Comparison of ENCODE assay signal across 27 cellular contexts in genomic region chr5:152625696-152626095, GRCh38.
"Had no signal": no experiment of that assay in that cellular context is flagged by ENCODE, and none has a peak within 500 bp of the region (broad histone marks: within the 10 kb centered on the region; RNA-seq: fewer than 3 reads in every experiment).

No MANE protein-coding gene starts in this region.

- H3K4me1 ChIP-seq: parathyroid adenoma, psoas muscle, right lobe of liver, sigmoid colon, stomach, tibial nerve, upper lobe of left lung, vagina had no signal

- H3K9me3 ChIP-seq: ovary, psoas muscle, right lobe of liver, sigmoid colon, stomach, thoracic aorta, thyroid gland, tibial nerve, upper lobe of left lung, vagina had no signal

- H3K27ac Mint-ChIP-seq: naive thymus-derived CD4-positive, alpha-beta T cell; natural killer cell; nephron; progenitor cell of endocrine pancreas; stimulated activated effector memory CD8-positive, alpha-beta T cell treated with anti-CD3 and anti-CD28 coated beads, Interleukin-12 subunit alpha, Interleukin-12 subunit beta, amount 100 ng/mL, for 72 hours; stimulated activated naive B cell treated with anti-CD40 and anti-IgM and Interleukin-4, amounts not matched to agents 10 μg/mL and 1 μg/mL and 100 μg/mL, for 72 hours; stimulated activated naive CD8-positive, alpha-beta T cell treated with anti-CD3 and anti-CD28 coated beads, Interleukin-15, Interleukin-2, amounts not matched to agents 100 ng/mL and 50 ng/mL, for 24 hours had no signal

- H3K36me3 ChIP-seq: ovary, right lobe of liver, sigmoid colon, stomach, thoracic aorta, thyroid gland, tibial nerve, upper lobe of left lung, vagina had no signal

- H3K79me2 ChIP-seq: parathyroid adenoma had no signal

- H3K27ac ChIP-seq: ovary, parathyroid adenoma, psoas muscle, right lobe of liver, sigmoid colon, stomach, thoracic aorta, thyroid gland, tibial nerve, upper lobe of left lung, vagina had no signal

- H2AFZ ChIP-seq: parathyroid adenoma had no signal

- H3K27me3 Mint-ChIP-seq: progenitor cell of endocrine pancreas; stimulated activated naive B cell treated with anti-CD40 and anti-IgM and Interleukin-4, amounts not matched to agents 10 μg/mL and 1 μg/mL and 100 μg/mL, for 72 hours; stimulated activated naive CD8-positive, alpha-beta T cell treated with anti-CD3 and anti-CD28 coated beads, Interleukin-15, Interleukin-2, amounts not matched to agents 100 ng/mL and 50 ng/mL, for 24 hours had no signal

- H3K4me1 Mint-ChIP-seq: naive thymus-derived CD4-positive, alpha-beta T cell; natural killer cell; stimulated activated effector memory CD8-positive, alpha-beta T cell treated with anti-CD3 and anti-CD28 coated beads, Interleukin-12 subunit alpha, Interleukin-12 subunit beta, amount 100 ng/mL, for 72 hours; stimulated activated naive B cell treated with anti-CD40 and anti-IgM and Interleukin-4, amounts not matched to agents 10 μg/mL and 1 μg/mL and 100 μg/mL, for 72 hours had no signal

- H3K9ac ChIP-seq: parathyroid adenoma had no signal

- H3K27me3 ChIP-seq: ovary, right lobe of liver, sigmoid colon, stomach, thyroid gland, tibial nerve, upper lobe of left lung, vagina had no signal

- ATAC-seq: naive thymus-derived CD4-positive, alpha-beta T cell; natural killer cell; psoas muscle; right cardiac atrium; right lobe of liver; stimulated activated effector memory CD8-positive, alpha-beta T cell treated with anti-CD3 and anti-CD28 coated beads, Interleukin-12 subunit alpha, Interleukin-12 subunit beta, amount 100 ng/mL, for 72 hours; stimulated activated naive B cell treated with anti-CD40 and anti-IgM and Interleukin-4, amounts not matched to agents 10 μg/mL and 1 μg/mL and 100 μg/mL, for 72 hours had no signal

- H3K4me3 ChIP-seq: ovary, psoas muscle, right lobe of liver, sigmoid colon, stomach, thoracic aorta, thyroid gland, tibial nerve, upper lobe of left lung, vagina had no signal

- H3K36me3 Mint-ChIP-seq: naive thymus-derived CD4-positive, alpha-beta T cell; natural killer cell; stimulated activated effector memory CD8-positive, alpha-beta T cell treated with anti-CD3 and anti-CD28 coated beads, Interleukin-12 subunit alpha, Interleukin-12 subunit beta, amount 100 ng/mL, for 72 hours; stimulated activated naive B cell treated with anti-CD40 and anti-IgM and Interleukin-4, amounts not matched to agents 10 μg/mL and 1 μg/mL and 100 μg/mL, for 72 hours had no signal

- H3K9me3 Mint-ChIP-seq: nephron; stimulated activated effector memory CD8-positive, alpha-beta T cell treated with anti-CD3 and anti-CD28 coated beads, Interleukin-12 subunit alpha, Interleukin-12 subunit beta, amount 100 ng/mL, for 72 hours; stimulated activated naive B cell treated with anti-CD40 and anti-IgM and Interleukin-4, amounts not matched to agents 10 μg/mL and 1 μg/mL and 100 μg/mL, for 72 hours had no signal

- H3K4me3 Mint-ChIP-seq: naive thymus-derived CD4-positive, alpha-beta T cell; natural killer cell; nephron; stimulated activated effector memory CD8-positive, alpha-beta T cell treated with anti-CD3 and anti-CD28 coated beads, Interleukin-12 subunit alpha, Interleukin-12 subunit beta, amount 100 ng/mL, for 72 hours; stimulated activated naive B cell treated with anti-CD40 and anti-IgM and Interleukin-4, amounts not matched to agents 10 μg/mL and 1 μg/mL and 100 μg/mL, for 72 hours; stimulated activated naive CD8-positive, alpha-beta T cell treated with anti-CD3 and anti-CD28 coated beads, Interleukin-15, Interleukin-2, amounts not matched to agents 100 ng/mL and 50 ng/mL, for 24 hours had no signal

- DNase-seq: naive thymus-derived CD4-positive, alpha-beta T cell; natural killer cell; occipital lobe; ovary; posterior cingulate gyrus; psoas muscle; right cardiac atrium; right lobe of liver; sigmoid colon; small intestine; stimulated activated CD4-positive, alpha-beta T cell treated with anti-CD3 and anti-CD28 coated beads, Interleukin-15, amount 100 ng/mL, for 24 hours; stimulated activated CD4-positive, alpha-beta T cell treated with anti-CD3 and anti-CD28 coated beads, Interleukin-2, amount 100 ng/mL, for 24 hours; stimulated activated CD4-positive, alpha-beta T cell treated with anti-CD3 and anti-CD28 coated beads, Interleukin-2, amount 100 ng/mL, for 48 hours; stimulated activated CD4-positive, alpha-beta T cell treated with anti-CD3 and anti-CD28 coated beads, Interleukin-4, amount 100 ng/mL, for 24 hours; stimulated activated naive B cell treated with anti-CD40 and anti-IgM and Interleukin-4, amounts not matched to agents 10 μg/mL and 1 μg/mL and 100 μg/mL, for 72 hours; stimulated activated naive CD4-positive, alpha-beta T cell treated with Interleukin-2 at 50 U/mL for 16 hours; stomach; thyroid gland; upper lobe of left lung had no signal
